In the genomic region with DNA sequence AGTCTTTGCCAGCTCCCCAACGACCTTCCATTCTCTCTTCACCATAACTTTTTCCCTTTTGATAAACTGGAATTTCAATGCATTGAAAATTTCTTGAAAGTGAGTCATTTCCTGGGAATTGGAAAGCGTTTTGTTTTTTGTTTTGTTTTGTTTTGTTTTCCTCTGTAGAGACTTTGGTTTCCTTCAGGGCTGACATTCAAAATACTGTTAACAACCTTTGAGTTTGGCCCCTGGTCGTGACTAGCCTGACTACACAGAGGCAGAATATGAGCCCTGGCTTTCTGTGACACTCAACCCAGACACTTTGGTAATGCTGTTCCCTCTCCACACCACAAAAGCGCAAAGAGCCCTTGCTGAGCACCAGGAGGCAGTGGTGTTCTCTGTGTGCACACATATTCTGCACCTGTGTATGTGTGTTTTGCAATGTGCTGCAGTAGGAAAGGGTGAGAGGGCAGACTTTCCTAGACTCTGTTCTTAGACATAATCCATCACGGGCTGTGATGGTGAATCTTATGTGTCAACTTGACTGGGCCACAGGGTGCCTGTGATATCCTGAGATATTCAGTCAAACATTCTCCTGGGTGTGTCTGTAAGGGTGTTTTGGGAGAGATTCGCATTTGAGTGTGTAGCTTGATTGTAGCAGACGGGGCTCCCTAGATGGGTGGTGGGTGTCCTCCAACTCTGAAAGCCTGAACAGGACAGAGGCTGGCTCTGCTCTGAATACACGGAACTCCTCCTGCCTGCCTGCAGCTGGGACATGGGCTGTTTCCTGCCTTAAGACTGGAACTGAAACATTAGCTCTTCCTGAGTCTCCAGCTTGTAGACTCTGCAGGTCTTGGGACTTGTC, we compare ENCODE assay signal across 8 cellular contexts. TPM values are rescaled to one million over a fixed set of nuclear protein-coding genes. Genes with fewer than 3 reads are reported as not detected.
DNase-seq lines count a peak whose midpoint lies in the region; ATAC-seq and TF ChIP-seq lines count a peak whose summit lies in the region.

No MANE protein-coding gene starts in this region.

- WGBS in upper lobe of left lung, 2 donors = 56 to 57% methylated on average over 8 of the region's 8 CpGs

- no peaks in the 10 kb centered on the region for H3K9me3 ChIP-seq in upper lobe of left lung

- TF ChIP-seq EP300 in upper lobe of left lung (IDR thresholded peaks at IDR 0.05) = no peak

- no peak overlapping the region for H3K27ac ChIP-seq in 22Rv1
- H3K27ac ChIP-seq in upper lobe of left lung = no peak overlapping the region

- H3K36me3 ChIP-seq in kidney epithelial cell (ENCODE audit: control insufficient read depth, insufficient read depth, low read length) (no peaks in the 10 kb centered on the region), upper lobe of left lung (no peaks in the 10 kb centered on the region)

- H3K4me1 ChIP-seq in upper lobe of left lung = no peaks in the 10 kb centered on the region

- ATAC-seq in HG02763 (IDR thresholded peaks at IDR 0.05; ENCODE audit: unreplicated experiment) (peak; percentile 45), upper lobe of left lung (ENCODE audit: low FRiP score in 2 of 2) (peak in 1 of 2 donors; percentile 80)

- no peak for TF ChIP-seq POLR2A in upper lobe of left lung (IDR thresholded peaks at IDR 0.05)

- peak; percentile 72 for DNase-seq in GM03348 (ENCODE audit: low spot score)
- DNase-seq in NCI-H69 (lab: John Stamatoyannopoulos, UW) = peak; percentile 68
- peak; percentile 29 for DNase-seq in astrocyte of the cerebellum (ENCODE audit: low read depth)
- DNase-seq in kidney epithelial cell (ENCODE audit: low read depth) = peak; percentile 26
- DNase-seq in upper lobe of left lung = peak in 1 of 2 donors; percentile 34
- no peak for DNase-seq in NCI-H524 treated with DMSO at 0.1 percent for 48 hours (lab: John Stamatoyannopoulos, UW)

- H3K4me3 ChIP-seq in astrocyte of the cerebellum (ENCODE audit: low read depth, low read length) (no peak overlapping the region), kidney epithelial cell (ENCODE audit: low read depth, low read length) (no peak overlapping the region), upper lobe of left lung (no peak overlapping the region)

- H3K27me3 ChIP-seq in kidney epithelial cell (ENCODE audit: control insufficient read depth, insufficient read depth, low read length) (no peaks in the 10 kb centered on the region), upper lobe of left lung (no peaks in the 10 kb centered on the region)

- in situ Hi-C loops in astrocyte of the cerebellum (cut with HindIII; ENCODE audit: low sequenced_read_pairs) = no loop called here

- TF ChIP-seq CTCF in 22Rv1 (IDR thresholded peaks at IDR 0.05) = peak; percentile 47
- peak; percentile 78 for TF ChIP-seq CTCF in astrocyte of the cerebellum (IDR thresholded peaks at IDR 0.05; ENCODE audit: low read depth, low read length, missing control alignments)
- TF ChIP-seq CTCF in kidney epithelial cell (IDR thresholded peaks at IDR 0.05; ENCODE audit: insufficient read depth, low read length, poor library complexity, severe bottlenecking) = peak; percentile 59
- TF ChIP-seq CTCF in upper lobe of left lung (IDR thresholded peaks at IDR 0.05) = peak in 4 of 6 experiments; percentile 29 to 56 (median 44)

RNA-seq across cellular contexts. Expression of a gene that starts 29.5 kb away (rescaled TPM):
- total RNA-seq in kidney epithelial cell (72.4 and 81.9 TPM in 2 replicates), upper lobe of left lung (100 to 1,000 TPM in 3 of 6 donors, 10 to 100 TPM in 3; 91.4 to 190 (median 107) TPM)
